Comparison of ENCODE assay signal across 1 cellular context in genomic region chr20:21301940-21302644, GRCh38.
TF ChIP-seq lines count a peak whose summit lies in the region.

No MANE protein-coding gene starts in this region.

TF ChIP-seq in H1, 55 proteins besides CTCF, POLR2A, EP300 and RAD21:
- TF ChIP-seq NRF1 (IDR thresholded peaks at IDR 0.05; ENCODE audit: low read depth, low read length) (no peak), POLR2AphosphoS5 (IDR thresholded peaks at IDR 0.05; ENCODE audit: low read depth, low read length) (no peak), SP1 (IDR thresholded peaks at IDR 0.05; ENCODE audit: low read depth, low read length) (no peak), HDAC2 (IDR thresholded peaks at IDR 0.05; ENCODE audit: borderline replicate concordance in 1 of 2, low read depth in 2 of 2, low read length in 2 of 2) (no peak), FOSL1 (IDR thresholded peaks at IDR 0.05; ENCODE audit: insufficient read depth, low read depth, low read length) (no peak)
